26 cellular contexts compared by ENCODE assay signal in genomic region chrX:119410854-119411253, GRCh38. TPM values are rescaled to one million over a fixed set of nuclear protein-coding genes. Genes with fewer than 3 reads are reported as not detected.
DNase-seq lines count a peak whose midpoint lies in the region; ATAC-seq, FAIRE-seq and TF ChIP-seq lines count a peak whose summit lies in the region.
"Had no signal": no experiment of that assay in that cellular context is flagged by ENCODE, and none has a peak within 500 bp of the region (broad histone marks: within the 10 kb centered on the region; RNA-seq: fewer than 3 reads in every experiment).

No MANE protein-coding gene starts in this region.

- H3K27me3 ChIP-seq in astrocyte (ENCODE audit: insufficient read depth, low read length) (no peaks in the 10 kb centered on the region), left lung (no peaks in the 10 kb centered on the region), transverse colon (no peaks in the 10 kb centered on the region)
- H3K27me3 ChIP-seq: gastrocnemius medialis had no signal

- POLR2A ChIA-PET in HEK293 (lab: Yijun Ruan, JAX) = interaction anchor here (1.1 to 1.2 kb wide), 2 partner anchors 17 to 57 kb away, joined by 3 to 4 read pairs; partner anchors contain the start of gene SLC25A5
- POLR2A ChIA-PET in activated CD8-positive, alpha-beta T cell treated with anti-CD3 and anti-CD28 coated beads for 36 hours (lab: Charles Lee) = no interaction called here

- H3K36me3 ChIP-seq in HEK293 (ENCODE audit: control insufficient read depth in 2 of 2, insufficient read depth in 1 of 2, low read length in 2 of 2) (no peaks in the 10 kb centered on the region), astrocyte (ENCODE audit: insufficient read depth, low read length) (no peaks in the 10 kb centered on the region), left lung (peaks cover 0 to 10% of the 10 kb centered on the region in 2 donors), transverse colon (no peaks in the 10 kb centered on the region)
- H3K36me3 ChIP-seq: gastrocnemius medialis, lower lobe of right lung had no signal

- peaks cover 4% of the 10 kb centered on the region for H4K20me1 ChIP-seq in astrocyte (ENCODE audit: insufficient read depth, low read length)

- H3K27ac Mint-ChIP-seq in astrocyte (ENCODE audit: unreplicated experiment) = no peak overlapping the region
- H3K27ac Mint-ChIP-seq in activated CD8-positive, alpha-beta T cell treated with anti-CD3 and anti-CD28 coated beads for 36 hours = no peak overlapping the region
- H3K27ac Mint-ChIP-seq: activated CD4-positive, alpha-beta T cell treated with anti-CD3 and anti-CD28 coated beads for 36 hours; activated naive CD4-positive, alpha-beta T cell treated with anti-CD3 and anti-CD28 coated beads, Interleukin-2, amount 10 ng/mL, durations not matched to agents 7 days and 5 days; stimulated activated naive B cell treated with anti-CD40 and anti-IgM and Interleukin-4, amounts not matched to agents 10 μg/mL and 1 μg/mL and 100 μg/mL, for 72 hours had no signal

- ATAC-seq in left lung (peak; percentile 20), GM21367 (IDR thresholded peaks at IDR 0.05; ENCODE audit: unreplicated experiment) (no peak)
- no peak for ATAC-seq in activated CD8-positive, alpha-beta T cell treated with anti-CD3 and anti-CD28 coated beads for 36 hours
- ATAC-seq: activated CD4-positive, alpha-beta T cell treated with anti-CD3 and anti-CD28 coated beads for 36 hours; activated T-cell treated with anti-CD3 and anti-CD28 coated beads, Interleukin-2, amount 50 U/mL, for 4 hours; gastrocnemius medialis; GM12878; psoas muscle; stimulated activated naive B cell treated with anti-CD40 and anti-IgM and Interleukin-4, amounts not matched to agents 10 μg/mL and 1 μg/mL and 100 μg/mL, for 72 hours had no signal

- DNase-seq in astrocyte (ENCODE audit: low read depth) (no peak), left lung (no peak), transverse colon (no peak), GM19239 (ENCODE audit: insufficient read length, low spot score) (no peak)
- no peak for DNase-seq in activated CD8-positive, alpha-beta T cell treated with anti-CD3 and anti-CD28 coated beads for 36 hours
- DNase-seq: activated CD4-positive, alpha-beta T cell treated with anti-CD3 and anti-CD28 coated beads for 36 hours; activated naive CD4-positive, alpha-beta T cell treated with anti-CD3 and anti-CD28 coated beads, Interleukin-2, amount 10 ng/mL, durations not matched to agents 7 days and 5 days; activated T-cell treated with anti-CD3 and anti-CD28 coated beads, Interleukin-2, amount 50 U/mL, for 4 hours; AML-193; CD8-positive, alpha-beta memory T cell; central memory CD4-positive, alpha-beta T cell; DND-41; dorsolateral prefrontal cortex; NCI-H2171 treated with DMSO at 0.1 percent for 48 hours; NCI-H748 treated with DMSO at 0.1 percent for 48 hours; SHP77 treated with DMSO at 0.1 percent for 48 hours; stimulated activated naive B cell treated with anti-CD40 and anti-IgM and Interleukin-4, amounts not matched to agents 10 μg/mL and 1 μg/mL and 100 μg/mL, for 72 hours; T-helper 1 cell had no signal

- H3K9ac ChIP-seq in astrocyte (ENCODE audit: low read length) = no peak overlapping the region

- H3K9me3 ChIP-seq in HEK293 (ENCODE audit: control insufficient read depth, insufficient read depth, low read depth, low read length) (no peaks in the 10 kb centered on the region), astrocyte (ENCODE audit: insufficient read depth, low read depth, low read length) (no peaks in the 10 kb centered on the region), left lung (no peaks in the 10 kb centered on the region), transverse colon (no peaks in the 10 kb centered on the region)
- H3K9me3 ChIP-seq: gastrocnemius medialis, lower lobe of right lung, psoas muscle had no signal

- H3K79me2 ChIP-seq in astrocyte (ENCODE audit: insufficient read depth, low read length) = no peaks in the 10 kb centered on the region

- no peaks in the 10 kb centered on the region for H3K9me3 Mint-ChIP-seq in astrocyte (ENCODE audit: unreplicated experiment)
- H3K9me3 Mint-ChIP-seq in activated CD8-positive, alpha-beta T cell treated with anti-CD3 and anti-CD28 coated beads for 36 hours = no peaks in the 10 kb centered on the region
- H3K9me3 Mint-ChIP-seq: activated naive CD4-positive, alpha-beta T cell treated with anti-CD3 and anti-CD28 coated beads, Interleukin-2, amount 10 ng/mL, durations not matched to agents 7 days and 5 days; activated T-cell treated with anti-CD3 and anti-CD28 coated beads, Interleukin-2, amount 50 U/mL, for 4 hours; CD8-positive, alpha-beta memory T cell; stimulated activated naive B cell treated with anti-CD40 and anti-IgM and Interleukin-4, amounts not matched to agents 10 μg/mL and 1 μg/mL and 100 μg/mL, for 72 hours had no signal

- peaks cover 6% of the 10 kb centered on the region; the same call in 1 of the 2 replicates for H3K4me1 ChIP-seq in HEK293 (ENCODE audit: control insufficient read depth, insufficient read depth, low read length)
- peaks cover 6% of the 10 kb centered on the region for H3K4me1 ChIP-seq in astrocyte (ENCODE audit: insufficient read depth, low read length)
- H3K4me1 ChIP-seq in left lung = no peaks in the 10 kb centered on the region
- H3K4me1 ChIP-seq in transverse colon = peaks cover 0 to 10% (median 5%) of the 10 kb centered on the region in 4 donors
- H3K4me1 ChIP-seq: gastrocnemius medialis, lower lobe of right lung, psoas muscle had no signal

- TF ChIP-seq EP300 in transverse colon (IDR thresholded peaks at IDR 0.05; ENCODE audit: low read depth) = no peak

- H3K4me2 ChIP-seq in astrocyte (ENCODE audit: low read length) = no peak overlapping the region
- H3K4me2 ChIP-seq: smooth muscle cell had no signal

- H3K27me3 Mint-ChIP-seq in astrocyte (ENCODE audit: low read depth, unreplicated experiment) = no peaks in the 10 kb centered on the region
- no peaks in the 10 kb centered on the region for H3K27me3 Mint-ChIP-seq in activated CD8-positive, alpha-beta T cell treated with anti-CD3 and anti-CD28 coated beads for 36 hours
- H3K27me3 Mint-ChIP-seq: activated CD4-positive, alpha-beta T cell treated with anti-CD3 and anti-CD28 coated beads for 36 hours; activated naive CD4-positive, alpha-beta T cell treated with anti-CD3 and anti-CD28 coated beads, Interleukin-2, amount 10 ng/mL, durations not matched to agents 7 days and 5 days; CD8-positive, alpha-beta memory T cell; stimulated activated naive B cell treated with anti-CD40 and anti-IgM and Interleukin-4, amounts not matched to agents 10 μg/mL and 1 μg/mL and 100 μg/mL, for 72 hours had no signal

- 73% methylated on average over 1 of the region's 3 CpGs; no CpG with 5 or more reads in 1 of the 2 donors for WGBS in transverse colon (ENCODE audit: low coverage in 1 of 2), 2 donors

- in situ Hi-C loops in transverse colon (cut with MboI; ENCODE audit: low pct_ligation_motif_present in 1 of 4, low pct_unique_long_range_greater_than_20kb in 1 of 4, low sequenced_read_pairs in 3 of 4) = no loop called here

- TF ChIP-seq CTCF in HEK293 (tag by site-specific recombination; IDR thresholded peaks at IDR 0.05) = no peak
- no peak for TF ChIP-seq CTCF in astrocyte (IDR thresholded peaks at IDR 0.05; ENCODE audit: insufficient read depth, low read depth, low read length)
- no peak for TF ChIP-seq CTCF in left lung (IDR thresholded peaks at IDR 0.05)
- no peak for TF ChIP-seq CTCF in transverse colon (IDR thresholded peaks at IDR 0.05)
- no peak for TF ChIP-seq CTCF in activated CD8-positive, alpha-beta T cell treated with anti-CD3 and anti-CD28 coated beads for 36 hours (IDR thresholded peaks at IDR 0.05)

- FAIRE-seq in astrocyte (lab: Jason Lieb, UNC) = peak; percentile 5
- no peak for FAIRE-seq in GM19239 (lab: Jason Lieb, UNC)
- FAIRE-seq: GM12878, islet of Langerhans had no signal

- H3K4me3 ChIP-seq in HEK293 (ENCODE audit: low read depth, low read length) (no peak overlapping the region), astrocyte (ENCODE audit: insufficient read depth, low read depth, low read length) (no peak overlapping the region), left lung (no peak overlapping the region), transverse colon (no peak overlapping the region)
- H3K4me3 ChIP-seq: dorsolateral prefrontal cortex, gastrocnemius medialis, GM12878, lower lobe of right lung, psoas muscle, smooth muscle cell had no signal

- H3K36me3 Mint-ChIP-seq in astrocyte (ENCODE audit: low read depth, unreplicated experiment) = peaks cover 6% of the 10 kb centered on the region
- peaks cover 3% of the 10 kb centered on the region for H3K36me3 Mint-ChIP-seq in activated CD8-positive, alpha-beta T cell treated with anti-CD3 and anti-CD28 coated beads for 36 hours (ENCODE audit: low read depth)
- H3K36me3 Mint-ChIP-seq: activated naive CD4-positive, alpha-beta T cell treated with anti-CD3 and anti-CD28 coated beads, Interleukin-2, amount 10 ng/mL, durations not matched to agents 7 days and 5 days had no signal

- CTCF ChIA-PET in HEK293 (lab: Yijun Ruan, JAX) = no interaction called here
- CTCF ChIA-PET in activated CD8-positive, alpha-beta T cell treated with anti-CD3 and anti-CD28 coated beads for 36 hours (lab: Charles Lee) = no interaction called here

- intact Hi-C loops in left lung (cut with DNase I) = no loop called here
- intact Hi-C loops in transverse colon (cut with DNase I; ENCODE audit: low total_unique reads) = no loop called here
- intact Hi-C loops in activated CD8-positive, alpha-beta T cell treated with anti-CD3 and anti-CD28 coated beads for 36 hours (cut with micrococcal nuclease) = no loop called here

- no peak overlapping the region for H3K4me3 Mint-ChIP-seq in astrocyte (ENCODE audit: unreplicated experiment)
- no peak overlapping the region for H3K4me3 Mint-ChIP-seq in activated CD8-positive, alpha-beta T cell treated with anti-CD3 and anti-CD28 coated beads for 36 hours
- H3K4me3 Mint-ChIP-seq: activated CD4-positive, alpha-beta T cell treated with anti-CD3 and anti-CD28 coated beads for 36 hours; activated naive CD4-positive, alpha-beta T cell treated with anti-CD3 and anti-CD28 coated beads, Interleukin-2, amount 10 ng/mL, durations not matched to agents 7 days and 5 days; activated T-cell treated with anti-CD3 and anti-CD28 coated beads, Interleukin-2, amount 50 U/mL, for 4 hours; CD8-positive, alpha-beta memory T cell; stimulated activated naive B cell treated with anti-CD40 and anti-IgM and Interleukin-4, amounts not matched to agents 10 μg/mL and 1 μg/mL and 100 μg/mL, for 72 hours had no signal

- H3K27ac ChIP-seq in HEK293 (ENCODE audit: extremely low read depth, low read depth, low read length) (no peak overlapping the region), astrocyte (ENCODE audit: low read depth, low read length) (no peak overlapping the region), left lung (peak overlapping the region in 1 of 2 donors; percentile 33), transverse colon (peak overlapping the region; percentile 57 to 83 (median 78))
- H3K27ac ChIP-seq: gastrocnemius medialis, lower lobe of right lung, psoas muscle had no signal

- H2AFZ ChIP-seq in astrocyte (ENCODE audit: low read depth, low read length) = no peak overlapping the region

- TF ChIP-seq POLR2A in transverse colon (IDR thresholded peaks at IDR 0.05) = peak; percentile 29

- peaks cover 21% of the 10 kb centered on the region for H3K4me1 Mint-ChIP-seq in astrocyte (ENCODE audit: low read depth, unreplicated experiment)
- H3K4me1 Mint-ChIP-seq in activated CD8-positive, alpha-beta T cell treated with anti-CD3 and anti-CD28 coated beads for 36 hours (ENCODE audit: low read depth) = no peaks in the 10 kb centered on the region
- H3K4me1 Mint-ChIP-seq: activated CD4-positive, alpha-beta T cell treated with anti-CD3 and anti-CD28 coated beads for 36 hours; CD8-positive, alpha-beta memory T cell had no signal

RNA-seq across cellular contexts. Expression of gene SLC25A43, which starts 11.7 kb away (rescaled TPM):
- total RNA-seq in astrocyte = 11.6 and 13.3 TPM in 2 replicates
- 10 to 100 TPM; 16.6 to 18.7 TPM for total RNA-seq in left lung
- total RNA-seq in transverse colon = 10 to 100 TPM; 23.3 to 46.4 (median 43.4) TPM
- 1 to 10 TPM; 5.3 to 5.6 TPM for total RNA-seq in activated CD8-positive, alpha-beta T cell treated with anti-CD3 and anti-CD28 coated beads for 36 hours

RNA-seq across cellular contexts. Expression of gene SLC25A5, which starts 57.4 kb away (rescaled TPM):
- total RNA-seq in astrocyte (171 and 176 TPM in 2 replicates), left lung (100 to 1,000 TPM; 348 to 392 TPM), transverse colon (1,000 to 10,000 TPM in 1 of 4 donors, 100 to 1,000 TPM in 3; 319 to 1,302 (median 724) TPM)
- 100 to 1,000 TPM; 830 to 839 TPM for total RNA-seq in activated CD8-positive, alpha-beta T cell treated with anti-CD3 and anti-CD28 coated beads for 36 hours

Comparison
In these comparisons a context has a peak if more than half of its experiments do, and no peak if none do; other contexts are left out.
1. H3K27ac ChIP-seq: peak in transverse colon (4 of 4); none in HEK293 (single experiment) and astrocyte (single experiment).